Comparison of ENCODE assay signal across 8 cellular contexts in genomic region chr3:194537732-194538247, GRCh38. TPM values are rescaled to one million over a fixed set of nuclear protein-coding genes. Genes with fewer than 3 reads are reported as not detected.
DNase-seq lines count a peak whose midpoint lies in the region; ATAC-seq, FAIRE-seq and TF ChIP-seq lines count a peak whose summit lies in the region.

No MANE protein-coding gene starts in this region.

- H3K4me3 ChIP-seq in Panc1 (ENCODE audit: low read depth in 2 of 2, low read length in 2 of 2), result no peak overlapping the region

- no peak for FAIRE-seq in GM12891 (lab: Jason Lieb, UNC)

- POLR2A ChIA-PET in Panc1 (lab: Charles Lee), result interaction anchor here (1.1 kb wide), 1 partner anchor 9 kb away, joined by 3 read pairs; no protein-coding TSS in a partner anchor

- peak; percentile 83 for ATAC-seq in Panc1

- H3K36me3 ChIP-seq in Panc1 (ENCODE audit: control insufficient read depth, insufficient read depth, low read length), result no peaks in the 10 kb centered on the region

- TF ChIP-seq CTCF in Panc1 (IDR thresholded peaks at IDR 0.05), result no peak

- CTCF ChIA-PET in Panc1 (lab: Charles Lee), result no interaction called here

- peak; percentile 55 for DNase-seq in GM03348 (ENCODE audit: low spot score)
- DNase-seq in Panc1 (ENCODE audit: low read depth, low spot score), result peak; percentile 43
- DNase-seq in fibroblast of gingiva (ENCODE audit: low read depth), result peak; percentile 35
- DNase-seq in pulmonary artery endothelial cell (ENCODE audit: low read depth, low spot score), result peak; percentile 53
- DNase-seq in SIG-M5 treated with dmso at 0.1 percent for 504 hours (lab: John Stamatoyannopoulos, UW; ENCODE audit: unreplicated experiment), result no peak
- no peak for DNase-seq in effector CD8-positive, alpha-beta T cell (lab: John Stamatoyannopoulos, UW)
- no peak for DNase-seq in GM12891 (ENCODE audit: insufficient read length, low spot score)
- no peak for DNase-seq in NCI-H2227 treated with DMSO at 0.1 percent for 48 hours (lab: John Stamatoyannopoulos, UW)

- no peaks in the 10 kb centered on the region for H3K27me3 ChIP-seq in Panc1 (ENCODE audit: control insufficient read depth, insufficient read depth, low read length)

- peaks cover 15% of the 10 kb centered on the region for H3K9me3 ChIP-seq in Panc1 (ENCODE audit: control insufficient read depth, insufficient read depth, low read depth, low read length)

- in situ Hi-C loops in Panc1 (cut with HindIII; ENCODE audit: low pct_unique_long_range_greater_than_20kb, low sequenced_read_pairs), result no loop called here

- peak overlapping the region; percentile 66 for H3K27ac ChIP-seq in Panc1 (ENCODE audit: low read length)

- peaks cover 18% of the 10 kb centered on the region for H3K4me1 ChIP-seq in Panc1 (ENCODE audit: control insufficient read depth, insufficient read depth, low read length)

- BruUV-seq in Panc1 (replicated peaks; lab: Mats Ljungman, UMichigan), result no TSS peak

- TF ChIP-seq POLR2A in GM12891 (IDR thresholded peaks at IDR 0.05; ENCODE audit: low read depth, low read length), result no peak

- intact Hi-C loops in Panc1 (cut with micrococcal nuclease; ENCODE audit: unreplicated experiment), result no loop called here

TF ChIP-seq in GM12891, 5 proteins besides CTCF, POLR2A, EP300 and RAD21:
- TF ChIP-seq POLR2AphosphoS5 (IDR thresholded peaks at IDR 0.05; ENCODE audit: low read depth, low read length) (no peak), POU2F2 (IDR thresholded peaks at IDR 0.05; ENCODE audit: low read depth, low read length) (no peak), PAX5 (IDR thresholded peaks at IDR 0.05; ENCODE audit: insufficient read depth, low read length, severe bottlenecking) (no peak)

RNA-seq across cellular contexts. Expression of gene ATP13A3, which starts 51.0 kb away (rescaled TPM):
- total RNA-seq in Panc1 (2021; ENCODE audit: unreplicated experiment) (169 TPM), pulmonary artery endothelial cell (189 and 198 TPM in 2 replicates)
- 34.8 TPM for polyA plus RNA-seq in Panc1 (2012; ENCODE audit: insufficient read length)
- 13.7 TPM for polyA plus RNA-seq in GM12891 (2012; ENCODE audit: low read depth, missing spikeins)

Comparison
In these comparisons a context has a peak if more than half of its experiments do, and no peak if none do; other contexts are left out.
1. DNase-seq: peak in GM03348 (single experiment), Panc1 (single experiment), fibroblast of gingiva (single experiment) and pulmonary artery endothelial cell (single experiment); none in SIG-M5 treated with dmso at 0.1 percent for 504 hours (single experiment), effector CD8-positive, alpha-beta T cell (single experiment), GM12891 (single experiment) and NCI-H2227 treated with DMSO at 0.1 percent for 48 hours (single experiment).